ENCODE assay signal across 32 cellular contexts in genomic region chrY:17235769-17236168, GRCh38.
"Had no signal": no experiment of that assay in that cellular context is flagged by ENCODE, and none has a peak within 500 bp of the region (broad histone marks: within the 10 kb centered on the region; RNA-seq: fewer than 3 reads in every experiment).

No MANE protein-coding gene starts in this region.

- ATAC-seq: activated CD4-positive, alpha-beta T cell treated with anti-CD3 and anti-CD28 coated beads for 36 hours; activated CD4-positive, CD25-positive, alpha-beta regulatory T cell treated with anti-CD3 and anti-CD28 coated beads, Interleukin-2, amount 50 U/mL, for 24 hours; activated CD8-positive, alpha-beta memory T cell treated with anti-CD3 and anti-CD28 coated beads, Interleukin-2, amount 10 ng/mL, durations not matched to agents 7 days and 5 days; activated CD8-positive, alpha-beta T cell treated with anti-CD3 and anti-CD28 coated beads, Interleukin-2, amount 10 ng/mL, durations not matched to agents 7 days and 5 days; activated naive CD8-positive, alpha-beta T cell treated with anti-CD3 and anti-CD28 coated beads, Interleukin-2, amount 50 U/mL, for 24 hours had no signal

- DNase-seq: activated CD4-positive, alpha-beta memory T cell treated with anti-CD3 and anti-CD28 coated beads, Interleukin-2, amount 10 ng/mL, durations not matched to agents 7 days and 5 days; activated CD4-positive, alpha-beta T cell treated with anti-CD3 and anti-CD28 coated beads for 1 hour; activated CD4-positive, alpha-beta T cell treated with anti-CD3 and anti-CD28 coated beads for 36 hours; activated CD4-positive, alpha-beta T cell treated with anti-CD3 and anti-CD28 coated beads for 48 hours; activated CD4-positive, alpha-beta T cell treated with anti-CD3 and anti-CD28 coated beads, Interleukin-2, amount 10 ng/mL, durations not matched to agents 7 days and 5 days; activated CD4-positive, alpha-beta T cell treated with anti-CD3 and anti-CD28 coated beads, Interleukin-2, amount 50 U/mL, for 48 hours; activated CD4-positive, CD25-positive, alpha-beta regulatory T cell; activated CD8-positive, alpha-beta memory T cell treated with anti-CD3 and anti-CD28 coated beads for 24 hours; activated CD8-positive, alpha-beta memory T cell treated with anti-CD3 and anti-CD28 coated beads, Interleukin-2, amount 10 ng/mL, durations not matched to agents 7 days and 5 days; activated CD8-positive, alpha-beta memory T cell treated with anti-CD3 and anti-CD28 coated beads, Interleukin-2, amount 50 U/mL, for 48 hours; activated CD8-positive, alpha-beta T cell treated with anti-CD3 and anti-CD28 coated beads, Interleukin-2, amount 10 ng/mL, durations not matched to agents 7 days and 5 days; activated effector memory CD4-positive, alpha-beta T cell treated with Interleukin-2 at 50 U/mL for 16 hours; activated gamma-delta T cell; activated naive CD4-positive, alpha-beta T cell treated with anti-CD3 and anti-CD28 coated beads, Interleukin-2, amount 10 ng/mL, durations not matched to agents 7 days and 5 days; activated naive CD4-positive, alpha-beta T cell treated with Interleukin-2 at 50 U/mL for 16 hours; activated naive CD8-positive, alpha-beta T cell treated with anti-CD3 and anti-CD28 coated beads, Interleukin-2, amount 10 ng/mL, durations not matched to agents 7 days and 5 days; activated naive CD8-positive, alpha-beta T cell treated with anti-CD3 and anti-CD28 coated beads, Interleukin-2, amount 50 U/mL, for 24 hours; activated T-cell treated with anti-CD3 and anti-CD28 coated beads, Interleukin-2, amount 50 U/mL, for 24 hours; activated T-cell treated with anti-CD3 and anti-CD28 coated beads, Interleukin-2, amount 50 U/mL, for 48 hours; amygdala; anterior cingulate cortex; caudate nucleus; cerebellar nuclear complex; T-helper 1 cell; T-helper 2 cell; T-helper 9 cell had no signal

- FAIRE-seq: bronchial epithelial cell, TTC549 had no signal

- H3K27ac ChIP-seq: ascending aorta, cardiac muscle cell, VCaP had no signal

- H3K9me3 ChIP-seq: ascending aorta had no signal

- H3K36me3 ChIP-seq: ascending aorta, cardiac muscle cell had no signal

- H3K4me1 ChIP-seq: ascending aorta had no signal

- H3K27me3 ChIP-seq: ascending aorta, cardiac muscle cell had no signal

- H3K4me3 ChIP-seq: ascending aorta, cardiac muscle cell had no signal
